ENCODE assay signal across 1 cellular context in genomic region chr3:52454938-52455282, GRCh38.
A peak's percentile ranks its signal among the peaks of the same experiment; 100 is the strongest.
TF ChIP-seq lines count a peak whose summit lies in the region.

No MANE protein-coding gene starts in this region.

TF ChIP-seq in GM12878, 131 proteins besides CTCF, POLR2A, EP300 and RAD21:
- peak; percentile 16; the same call in 1 of the 2 replicates for TF ChIP-seq MLLT1 (IDR thresholded peaks at IDR 0.05)
- no peak for TF ChIP-seq E2F8 (IDR thresholded peaks at IDR 0.05; ENCODE audit: low read depth, partially characterized antibody)
